In genomic region chr9:98019098-98019497, GRCh38 we compare ENCODE assay signal across 18 cellular contexts.
"Had no signal": no experiment of that assay in that cellular context is flagged by ENCODE, and none has a peak within 500 bp of the region (broad histone marks: within the 10 kb centered on the region; RNA-seq: fewer than 3 reads in every experiment).

No MANE protein-coding gene starts in this region.

- H3K27ac ChIP-seq: adrenal gland, breast epithelium, esophagus muscularis mucosa, neural progenitor cell, right atrium auricular region, tibial nerve, vagina had no signal

- H3K9me3 ChIP-seq: adrenal gland, breast epithelium, esophagus muscularis mucosa, mucosa of descending colon, right atrium auricular region, tibial nerve, vagina had no signal

- H3K4me3 ChIP-seq: adrenal gland, breast epithelium, esophagus muscularis mucosa, mucosa of descending colon, neural progenitor cell, right atrium auricular region, tibial nerve, vagina had no signal

- DNase-seq: activated CD4-positive, alpha-beta memory T cell treated with anti-CD3 and anti-CD28 coated beads for 36 hours; activated CD4-positive, alpha-beta T cell treated with anti-CD3 and anti-CD28 coated beads for 36 hours; activated naive CD4-positive, alpha-beta T cell treated with anti-CD3 and anti-CD28 coated beads for 36 hours; activated T-cell treated with anti-CD3 and anti-CD28 coated beads, Interleukin-2, amount 50 U/mL, for 1 hour; adrenal gland; effector memory CD4-positive, alpha-beta T cell; mesenchymal stem cell; naive thymus-derived CD4-positive, alpha-beta T cell; stimulated activated CD4-positive, alpha-beta T cell treated with anti-CD3 and anti-CD28 coated beads, Interleukin-2, amount 100 ng/mL, for 24 hours; stimulated activated naive CD4-positive, alpha-beta T cell treated with Interleukin-2 at 50 U/mL for 16 hours; substantia nigra had no signal

- H3K27me3 ChIP-seq: adrenal gland, breast epithelium, esophagus muscularis mucosa, neural progenitor cell, right atrium auricular region, tibial nerve, vagina had no signal

- ATAC-seq: activated CD4-positive, alpha-beta T cell treated with anti-CD3 and anti-CD28 coated beads for 36 hours; naive thymus-derived CD4-positive, alpha-beta T cell had no signal

- H2AFZ ChIP-seq: neural progenitor cell had no signal

- H3K9ac ChIP-seq: neural progenitor cell had no signal

- H3K4me1 ChIP-seq: breast epithelium, neural progenitor cell, tibial nerve, vagina had no signal

- H3K36me3 ChIP-seq: breast epithelium, neural progenitor cell had no signal

- H3K4me2 ChIP-seq: neural progenitor cell had no signal
